In genomic region chr19:5309438-5310204, GRCh38 we compare ENCODE assay signal across 1 cellular context.
TF ChIP-seq lines count a peak whose summit lies in the region.

No MANE protein-coding gene starts in this region.

TF ChIP-seq in HepG2, 621 proteins besides CTCF, POLR2A, EP300 and RAD21 (continued from another document):
- TF ChIP-seq TFAP4 (IDR thresholded peaks at IDR 0.05; ENCODE audit: borderline replicate concordance, low read depth): no peak
- TF ChIP-seq GZF1 (CRISPR knock-in tag; IDR thresholded peaks at IDR 0.05): no peak
- TF ChIP-seq BRCA1 (CRISPR knock-in tag; IDR thresholded peaks at IDR 0.05): no peak
- no peak for TF ChIP-seq KDM4B (CRISPR knock-in tag; IDR thresholded peaks at IDR 0.05)
- peak; percentile 84 for TF ChIP-seq ZMYM3 (CRISPR knock-in tag; IDR thresholded peaks at IDR 0.05)
